23 cellular contexts compared by ENCODE assay signal in the genomic region with DNA sequence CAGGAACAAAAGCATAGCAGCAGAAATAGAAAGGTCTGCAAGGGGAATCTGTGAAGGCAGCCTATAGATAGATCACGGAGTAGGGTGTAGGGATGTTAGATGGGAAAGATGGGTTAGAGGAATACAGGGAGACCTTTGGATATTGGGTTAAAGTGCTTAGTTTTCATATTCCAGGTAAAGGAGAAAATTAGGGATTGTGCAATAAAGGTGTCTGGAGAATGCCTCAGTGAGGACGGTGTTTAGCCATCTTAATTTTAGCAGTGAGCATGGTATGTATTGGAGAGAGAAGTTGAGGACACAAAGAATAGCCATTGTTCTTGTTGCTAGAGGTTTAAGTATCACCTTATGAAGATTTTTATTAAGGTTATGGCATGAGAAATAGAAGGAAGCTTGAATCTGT. TPM values are rescaled to one million over a fixed set of nuclear protein-coding genes. Genes with fewer than 3 reads are reported as not detected.
DNase-seq lines count a peak whose midpoint lies in the region; ATAC-seq and TF ChIP-seq lines count a peak whose summit lies in the region.
"Had no signal": no experiment of that assay in that cellular context is flagged by ENCODE, and none has a peak within 500 bp of the region (broad histone marks: within the 10 kb centered on the region; RNA-seq: fewer than 3 reads in every experiment).

No MANE protein-coding gene starts in this region.

- H3K4me1 ChIP-seq in Caco-2 (peaks cover 45% of the 10 kb centered on the region), IMR-90 (ENCODE audit: control insufficient read depth, insufficient read depth, low read length) (no peaks in the 10 kb centered on the region), liver (ENCODE audit: control insufficient read depth in 4 of 4, insufficient read depth in 4 of 4, low read length in 3 of 4) (peaks cover 3 to 12% (median 5%) of the 10 kb centered on the region in 4 donors), uterus (no peaks in the 10 kb centered on the region)
- H3K4me1 ChIP-seq: A549 had no signal

- H4K8ac ChIP-seq in IMR-90 (ENCODE audit: low read depth in 2 of 2, low read length in 2 of 2): no peak overlapping the region

- H3K23ac ChIP-seq in IMR-90 (ENCODE audit: low read depth, low read length): no peak overlapping the region

- no peaks in the 10 kb centered on the region for H4K20me1 ChIP-seq in IMR-90 (ENCODE audit: insufficient read depth, low read length)
- H4K20me1 ChIP-seq: BLaER1 treated with 17β-estradiol and CSF1 and Interleukin-3, amounts not matched to agents 10 nM and 100 nM had no signal

- no peak overlapping the region for H3K4me3 ChIP-seq in Caco-2 (ENCODE audit: low read depth, low read length)
- H3K4me3 ChIP-seq in IMR-90 (ENCODE audit: insufficient read depth, low read depth, low read length): no peak overlapping the region
- H3K4me3 ChIP-seq in liver (ENCODE audit: low read depth in 1 of 3, low read length in 3 of 3): no peak overlapping the region
- H3K4me3 ChIP-seq in uterus: no peak overlapping the region
- H3K4me3 ChIP-seq: A549; BLaER1 treated with 17β-estradiol and CSF1 and Interleukin-3, amounts not matched to agents 10 nM and 100 nM; GM12878 had no signal

- no peaks in the 10 kb centered on the region for H3K27me3 ChIP-seq in Caco-2 (replicated peaks; ENCODE audit: control insufficient read depth, insufficient read depth, low read length)
- no peaks in the 10 kb centered on the region for H3K27me3 ChIP-seq in IMR-90 (ENCODE audit: control insufficient read depth, insufficient read depth, low read length)
- H3K27me3 ChIP-seq in liver (ENCODE audit: control insufficient read depth in 4 of 4, insufficient read depth in 4 of 4, low read length in 3 of 4): no peaks in the 10 kb centered on the region
- H3K27me3 ChIP-seq in uterus: no peaks in the 10 kb centered on the region
- H3K27me3 ChIP-seq: BLaER1 treated with 17β-estradiol and CSF1 and Interleukin-3, amounts not matched to agents 10 nM and 100 nM had no signal

- no peak overlapping the region for H3K56ac ChIP-seq in IMR-90 (ENCODE audit: extremely low read depth, insufficient read depth, low read length)

- H3K9me1 ChIP-seq in IMR-90 (ENCODE audit: insufficient read depth, low read length): no peaks in the 10 kb centered on the region

- intact Hi-C loops in Caco-2 (cut with micrococcal nuclease; ENCODE audit: unreplicated experiment): no loop called here
- intact Hi-C loops in IMR-90 (cut with micrococcal nuclease): loop anchor here (5.0 kb wide), 1 partner anchor 48 kb away; no protein-coding TSS in a partner anchor
- intact Hi-C loops in uterus (cut with DNase I; ENCODE audit: low total_unique reads): no loop called here

- TF ChIP-seq POLR2A in IMR-90 (IDR thresholded peaks at IDR 0.05; ENCODE audit: low read depth, low read length): no peak
- no peak for TF ChIP-seq POLR2A in uterus (IDR thresholded peaks at IDR 0.05)

- TF ChIP-seq RAD21 in IMR-90 (IDR thresholded peaks at IDR 0.05; ENCODE audit: low read length): no peak
- TF ChIP-seq RAD21 in liver (IDR thresholded peaks at IDR 0.05): no peak

- in situ Hi-C loops in IMR-90 (cut with MboI; ENCODE audit: low sequenced_read_pairs): no loop called here

- no peak overlapping the region for H3K14ac ChIP-seq in IMR-90 (replicated peaks; ENCODE audit: low read depth, low read length)

- no peak overlapping the region for H3K4ac ChIP-seq in IMR-90 (ENCODE audit: low read depth, low read length)

- H3K27ac Mint-ChIP-seq in Caco-2 (ENCODE audit: unreplicated experiment): peak overlapping the region; percentile 4
- H3K27ac Mint-ChIP-seq: B cell; CD4-positive, alpha-beta T cell; CD8-positive, alpha-beta T cell had no signal

- H2BK15ac ChIP-seq in IMR-90 (ENCODE audit: low read depth, low read length): no peak overlapping the region

- H2BK5ac ChIP-seq in IMR-90 (ENCODE audit: low read depth, low read length, poor library complexity, severe bottlenecking): no peak overlapping the region

- DNase-seq in Caco-2 (no peak), IMR-90 (no peak), uterus (no peak)
- DNase-seq: AML-193; CD4-positive, alpha-beta T cell; CD8-positive, alpha-beta T cell; DMS 273 treated with DMSO at 0.1 percent for 48 hours; DMS153; DMS53; DMS79; DND-41; EL; GDM1 had no signal

- H3K4me2 ChIP-seq in IMR-90 (ENCODE audit: low read depth, low read length): no peak overlapping the region
- H3K4me2 ChIP-seq: A549; BLaER1 treated with 17β-estradiol and CSF1 and Interleukin-3, amounts not matched to agents 10 nM and 100 nM had no signal

- H3K9me3 Mint-ChIP-seq in Caco-2 (ENCODE audit: unreplicated experiment): no peaks in the 10 kb centered on the region
- H3K9me3 Mint-ChIP-seq: CD4-positive, alpha-beta T cell; CD8-positive, alpha-beta T cell had no signal

- no peaks in the 10 kb centered on the region for H3K79me1 ChIP-seq in IMR-90 (ENCODE audit: low read depth in 1 of 2, low read length in 2 of 2)

- BruUV-seq in Caco-2 (replicated peaks; lab: Mats Ljungman, UMichigan) (no TSS peak), IMR-90 (replicated peaks; lab: Mats Ljungman, UMichigan) (no TSS peak)

- WGBS in IMR-90 (ENCODE audit: extremely low coverage in 2 of 2, insufficient read length in 1 of 2), 2 experiments: 82% methylated on average over 2 of the region's 2 CpGs; no CpG with 5 or more reads in 1 of the 2 experiments
- 95% methylated on average over 2 of the region's 2 CpGs for WGBS in liver

- H3K9ac ChIP-seq in IMR-90 (ENCODE audit: low read depth, low read length) (no peak overlapping the region), liver (ENCODE audit: low read depth in 1 of 2, low read length in 2 of 2) (no peak overlapping the region)
- H3K9ac ChIP-seq: BLaER1 treated with 17β-estradiol and CSF1 and Interleukin-3, amounts not matched to agents 10 nM and 100 nM had no signal

- no peak for TF ChIP-seq CTCF in 22Rv1 (IDR thresholded peaks at IDR 0.05)
- no peak for TF ChIP-seq CTCF in Caco-2 (IDR thresholded peaks at IDR 0.05; ENCODE audit: insufficient read depth in 1 of 2, low read depth in 1 of 2, low read length in 1 of 2, severe bottlenecking in 1 of 2, unreplicated experiment in 1 of 2)
- TF ChIP-seq CTCF in IMR-90 (conservative IDR thresholded peaks at IDR 0.05; ENCODE audit: low read depth, low read length): no peak
- TF ChIP-seq CTCF in liver (IDR thresholded peaks at IDR 0.05; ENCODE audit: low read depth, low read length, missing input control): no peak
- no peak for TF ChIP-seq CTCF in uterus (IDR thresholded peaks at IDR 0.05)

- H2BK120ac ChIP-seq in IMR-90 (ENCODE audit: low read depth, low read length): no peak overlapping the region

- no peak for ATAC-seq in IMR-90 (ENCODE audit: low read depth)
- ATAC-seq in HG03571 (IDR thresholded peaks at IDR 0.05; ENCODE audit: unreplicated experiment): no peak
- ATAC-seq in GM21528 (IDR thresholded peaks at IDR 0.05; ENCODE audit: low FRiP score, unreplicated experiment): no peak
- ATAC-seq: A549; CD8-positive, alpha-beta T cell; GM12878 had no signal

- CTCF ChIA-PET in Caco-2 (lab: Charles Lee) (no interaction called here), IMR-90 (lab: Yijun Ruan, JAX) (no interaction called here)

- H2AK5ac ChIP-seq in IMR-90 (ENCODE audit: low read depth, low read length): no peak overlapping the region

- no peak overlapping the region for H2AFZ ChIP-seq in IMR-90 (replicated peaks; ENCODE audit: low read length, poor library complexity)

- no peak overlapping the region for H2AK9ac ChIP-seq in IMR-90 (replicated peaks; ENCODE audit: low read depth, low read length, poor library complexity)

- POLR2A ChIA-PET in Caco-2 (lab: Charles Lee): no interaction called here
- POLR2A ChIA-PET in IMR-90 (lab: Charles Lee; ENCODE audit: unreplicated experiment): no interaction called here

- no peaks in the 10 kb centered on the region for H3K27me3 Mint-ChIP-seq in Caco-2 (ENCODE audit: insufficient read depth, unreplicated experiment)
- H3K27me3 Mint-ChIP-seq: B cell; CD4-positive, alpha-beta T cell had no signal

- H3K36me3 Mint-ChIP-seq in Caco-2 (ENCODE audit: insufficient read depth, unreplicated experiment): no peaks in the 10 kb centered on the region
- H3K36me3 Mint-ChIP-seq: CD8-positive, alpha-beta T cell had no signal

- no peak overlapping the region for H2BK20ac ChIP-seq in IMR-90 (ENCODE audit: low read depth, low read length)

- no peak overlapping the region for H3K18ac ChIP-seq in IMR-90 (ENCODE audit: low read depth, low read length)

- H3K27ac ChIP-seq in 22Rv1 (peak overlapping the region; percentile 67), IMR-90 (ENCODE audit: insufficient read depth, low read length) (no peak overlapping the region), liver (ENCODE audit: low read depth in 1 of 2, low read length in 2 of 2) (no peak overlapping the region), uterus (no peak overlapping the region)
- H3K27ac ChIP-seq: A549; BLaER1 treated with 17β-estradiol and CSF1 and Interleukin-3, amounts not matched to agents 10 nM and 100 nM; C4-2B had no signal

- no peak overlapping the region for H4K5ac ChIP-seq in IMR-90 (ENCODE audit: low read depth, low read length)

- H4K91ac ChIP-seq in IMR-90 (ENCODE audit: insufficient read depth, low read depth, low read length): no peak overlapping the region

- dilution Hi-C loops in IMR-90 (cut with HindIII; ENCODE audit: low sequenced_read_pairs, unreplicated experiment): no loop called here

- H3K9me3 ChIP-seq in Caco-2 (no peaks in the 10 kb centered on the region), IMR-90 (ENCODE audit: control insufficient read depth, insufficient read depth, low read length) (no peaks in the 10 kb centered on the region), liver (ENCODE audit: control insufficient read depth in 4 of 4, low read length in 3 of 4) (no peaks in the 10 kb centered on the region), uterus (no peaks in the 10 kb centered on the region)
- H3K9me3 ChIP-seq: A549; BLaER1 treated with 17β-estradiol and CSF1 and Interleukin-3, amounts not matched to agents 10 nM and 100 nM had no signal

- H3K4me3 Mint-ChIP-seq in Caco-2 (ENCODE audit: unreplicated experiment): no peak overlapping the region
- H3K4me3 Mint-ChIP-seq: B cell; CD4-positive, alpha-beta T cell; CD8-positive, alpha-beta T cell had no signal

- H3K36me3 ChIP-seq in Caco-2 (ENCODE audit: control insufficient read depth, insufficient read depth, low read length) (no peaks in the 10 kb centered on the region; the same call in 1 of the 2 replicates), IMR-90 (ENCODE audit: control insufficient read depth, insufficient read depth, low read length) (no peaks in the 10 kb centered on the region), liver (ENCODE audit: control insufficient read depth in 4 of 4, insufficient read depth in 3 of 4, low read depth in 1 of 4, low read length in 3 of 4) (peaks cover 0 to 3% (median 0%) of the 10 kb centered on the region in 4 donors), uterus (no peaks in the 10 kb centered on the region)
- H3K36me3 ChIP-seq: BLaER1 treated with 17β-estradiol and CSF1 and Interleukin-3, amounts not matched to agents 10 nM and 100 nM had no signal

- H3K4me1 Mint-ChIP-seq in Caco-2 (ENCODE audit: low read depth, unreplicated experiment): peaks cover 20% of the 10 kb centered on the region
- H3K4me1 Mint-ChIP-seq: B cell had no signal

RNA-seq across cellular contexts. Expression of a gene that starts 17.7 kb away (rescaled TPM):
- total RNA-seq in Caco-2 (2022): 9.4 and 11.1 TPM in 2 replicates
- total RNA-seq in IMR-90 (2012; rRNA removed): 0.90 and 1.9 TPM in 2 replicates
- 0.51 and 0.65 TPM in 2 replicates for polyA plus RNA-seq in IMR-90 (2012; rRNA removed)
- 0.55 and 0.69 TPM in 2 replicates for polyA plus RNA-seq in IMR-90 (2012; cell fraction: cytosol; rRNA removed)
- polyA plus RNA-seq in IMR-90 (2012; cell fraction: nucleus; rRNA removed; ENCODE audit: low replicate concordance): 0.37 and 0.53 TPM in 2 replicates
- total RNA-seq in liver: 10 to 100 TPM; 28.5 to 75.6 TPM
- polyA plus RNA-seq in liver: 10 to 100 TPM; 13.4 to 56.0 TPM
- total RNA-seq in uterus: 10 to 100 TPM in 1 of 4 donors, 1 to 10 TPM in 1, under 1 TPM in 1, not detected in 1; 0.77 to 21.5 (median 5.1) TPM
- total RNA-seq: G401 had no signal

RNA-seq across cellular contexts. Expression of a gene that starts 58.5 kb away (rescaled TPM):
- total RNA-seq in Caco-2 (2022) (13.8 and 15.4 TPM in 2 replicates), IMR-90 (2012; rRNA removed) (5.6 and 7.5 TPM in 2 replicates), liver (1 to 10 TPM; 5.4 to 5.9 TPM), uterus (10 to 100 TPM in 2 of 4 donors, 1 to 10 TPM in 1, under 1 TPM in 1; 0.88 to 27.6 (median 6.4) TPM)
- polyA plus RNA-seq in IMR-90 (2012; rRNA removed) (2.7 and 3.3 TPM in 2 replicates), liver (1 to 10 TPM; 4.6 to 4.9 TPM)
- 2.1 and 2.3 TPM in 2 replicates for polyA plus RNA-seq in IMR-90 (2012; cell fraction: cytosol; rRNA removed)
- polyA plus RNA-seq in IMR-90 (2012; cell fraction: nucleus; rRNA removed; ENCODE audit: low replicate concordance): 0.72 and 1.1 TPM in 2 replicates
